In genomic region chr2:162926501-162926900, GRCh38 we compare ENCODE assay signal across 15 cellular contexts.
DNase-seq lines count a peak whose midpoint lies in the region; ATAC-seq and TF ChIP-seq lines count a peak whose summit lies in the region.
"Had no signal": no experiment of that assay in that cellular context is flagged by ENCODE, and none has a peak within 500 bp of the region (broad histone marks: within the 10 kb centered on the region; RNA-seq: fewer than 3 reads in every experiment).

No MANE protein-coding gene starts in this region.

- no peaks in the 10 kb centered on the region for H3K9me3 ChIP-seq in mesenchymal stem cell (ENCODE audit: control insufficient read depth, low read length)
- H3K9me3 ChIP-seq: prostate gland, tibial artery had no signal

- peak overlapping the region; percentile 84 for H2BK5ac ChIP-seq in mesenchymal stem cell (ENCODE audit: low read depth, low read length, poor library complexity, severe bottlenecking)

- no peak overlapping the region for H3K14ac ChIP-seq in mesenchymal stem cell (ENCODE audit: low read length in 2 of 2)

- no peak overlapping the region for H4K91ac ChIP-seq in mesenchymal stem cell (ENCODE audit: low read length)

- H3K27me3 ChIP-seq in mesenchymal stem cell (ENCODE audit: control insufficient read depth in 1 of 2, insufficient read depth in 1 of 2, low read length in 2 of 2): no peaks in the 10 kb centered on the region
- H3K27me3 ChIP-seq: tibial artery had no signal

- peak overlapping the region; percentile 34 for H3K4me2 ChIP-seq in mesenchymal stem cell (ENCODE audit: low read length, poor library complexity, severe bottlenecking)

- H3K36me3 ChIP-seq in mesenchymal stem cell (ENCODE audit: control insufficient read depth in 1 of 2, insufficient read depth in 2 of 2, low read depth in 1 of 2, low read length in 2 of 2): no peaks in the 10 kb centered on the region
- H3K36me3 ChIP-seq: prostate gland, tibial artery had no signal

- no peaks in the 10 kb centered on the region for H3K79me1 ChIP-seq in mesenchymal stem cell (replicated peaks; ENCODE audit: low read length, poor library complexity, severe bottlenecking)

- TF ChIP-seq EP300 in Ishikawa (IDR thresholded peaks at IDR 0.05; ENCODE audit: borderline replicate concordance): no peak

- peaks cover 1% of the 10 kb centered on the region for H3K4me1 ChIP-seq in mesenchymal stem cell (ENCODE audit: control insufficient read depth, insufficient read depth, low read depth, low read length)
- H3K4me1 ChIP-seq: prostate gland, tibial artery had no signal

- H2AFZ ChIP-seq in mesenchymal stem cell (ENCODE audit: low read depth, low read length): peak overlapping the region; percentile 27

- peak overlapping the region in 1 of 2 experiments; percentile 6 for H3K18ac ChIP-seq in mesenchymal stem cell (ENCODE audit: low read depth in 1 of 2, low read length in 2 of 2)

- no peak overlapping the region for H3K23ac ChIP-seq in mesenchymal stem cell (ENCODE audit: low read length in 2 of 2)

- H3K4me3 ChIP-seq in astrocyte of the cerebellum (ENCODE audit: low read depth, low read length) (no peak overlapping the region), mesenchymal stem cell (ENCODE audit: insufficient read depth in 1 of 2, low read depth in 1 of 2, low read length in 2 of 2) (no peak overlapping the region)
- H3K4me3 ChIP-seq: lung, prostate gland, tibial artery had no signal

- WGBS in mesenchymal stem cell: 55% methylated on average over 2 of the region's 2 CpGs

- TF ChIP-seq RAD21 in Ishikawa (IDR thresholded peaks at IDR 0.05; ENCODE audit: low read depth): no peak

- no peak overlapping the region for H2BK12ac ChIP-seq in mesenchymal stem cell (ENCODE audit: low read length in 2 of 2)

- no peak overlapping the region for H2BK120ac ChIP-seq in mesenchymal stem cell (ENCODE audit: low read depth, low read length)

- no peak overlapping the region for H2AK5ac ChIP-seq in mesenchymal stem cell (ENCODE audit: low read length, severe bottlenecking)

- ATAC-seq in HG03469 (IDR thresholded peaks at IDR 0.05; ENCODE audit: unreplicated experiment): no peak
- ATAC-seq: activated CD8-positive, alpha-beta T cell treated with anti-CD3 and anti-CD28 coated beads for 36 hours had no signal

- no peak overlapping the region for H3K9ac ChIP-seq in mesenchymal stem cell (ENCODE audit: low read length)

- H2BK15ac ChIP-seq in mesenchymal stem cell (ENCODE audit: low read depth, poor library complexity, severe bottlenecking): no peak overlapping the region

- no peak overlapping the region for H3K4ac ChIP-seq in mesenchymal stem cell (ENCODE audit: low read depth in 1 of 2, low read length in 2 of 2)

- peak; percentile 2 for DNase-seq in AG08396 (ENCODE audit: low spot score)
- peak; percentile 64 for DNase-seq in astrocyte of the cerebellum (ENCODE audit: low read depth)
- peak; percentile 72 for DNase-seq in mesenchymal stem cell
- no peak for DNase-seq in NCI-H748 treated with DMSO at 0.1 percent for 48 hours (lab: John Stamatoyannopoulos, UW)
- no peak for DNase-seq in SHP77 (lab: John Stamatoyannopoulos, UW)
- no peak for DNase-seq in NCI-H1417 treated with DMSO at 0.1 percent for 48 hours (lab: John Stamatoyannopoulos, UW)
- DNase-seq: activated CD8-positive, alpha-beta T cell treated with anti-CD3 and anti-CD28 coated beads for 36 hours; NCI-H1436; NCI-H526 treated with DMSO at 0.1 percent for 48 hours; T-helper 1 cell; tibial artery had no signal

- in situ Hi-C loops in astrocyte of the cerebellum (cut with HindIII; ENCODE audit: low sequenced_read_pairs): no loop called here

- H4K8ac ChIP-seq in mesenchymal stem cell (ENCODE audit: low read length): no peak overlapping the region

- peak overlapping the region; percentile 98 for H3K27ac ChIP-seq in mesenchymal stem cell (ENCODE audit: low read length, poor library complexity, severe bottlenecking)
- H3K27ac ChIP-seq: prostate gland, tibial artery had no signal

- TF ChIP-seq CTCF in astrocyte of the cerebellum (IDR thresholded peaks at IDR 0.05; ENCODE audit: low read depth, low read length, missing control alignments): no peak

TF ChIP-seq in Ishikawa, 13 proteins besides CTCF, POLR2A, EP300 and RAD21:
- TF ChIP-seq TEAD4 (IDR thresholded peaks at IDR 0.05) (peak; percentile 84), TCF12 (IDR thresholded peaks at IDR 0.05; ENCODE audit: low read depth) (no peak)

Comparison
In these comparisons a context has a peak if more than half of its experiments do, and no peak if none do; other contexts are left out.
1. DNase-seq: peak in AG08396 (single experiment), astrocyte of the cerebellum (single experiment) and mesenchymal stem cell (single experiment); none in NCI-H748 treated with DMSO at 0.1 percent for 48 hours (single experiment), SHP77 (0 of 2) and NCI-H1417 treated with DMSO at 0.1 percent for 48 hours (single experiment).